Comparison of ENCODE assay signal across 15 cellular contexts in genomic region chr21:45801129-45801735, GRCh38.
A peak's percentile ranks its signal among the peaks of the same experiment; 100 is the strongest.
DNase-seq lines count a peak whose midpoint lies in the region; ATAC-seq lines count a peak whose summit lies in the region.
"Had no signal": no experiment of that assay in that cellular context is flagged by ENCODE, and none has a peak within 500 bp of the region (broad histone marks: within the 10 kb centered on the region; RNA-seq: fewer than 3 reads in every experiment).

No MANE protein-coding gene starts in this region.

- H3K36me3 ChIP-seq in neuronal stem cell (replicated peaks in 1 of 2; ENCODE audit: control insufficient read depth in 2 of 2, insufficient read depth in 2 of 2, low read length in 2 of 2), result no peaks in the 10 kb centered on the region
- H3K36me3 ChIP-seq: BE2C had no signal

- peak overlapping the region; percentile 33 for H4K91ac ChIP-seq in neuronal stem cell (ENCODE audit: low read depth, low read length, poor library complexity)

- peak overlapping the region; percentile 25 for H3K9ac ChIP-seq in neuronal stem cell (ENCODE audit: low read depth, low read length, poor library complexity)
- H3K9ac ChIP-seq: GM23248 had no signal

- H2BK12ac ChIP-seq in neuronal stem cell (ENCODE audit: low read length), result peak overlapping the region; percentile 51

- H3K79me1 ChIP-seq in neuronal stem cell (ENCODE audit: low read depth, low read length), result no peaks in the 10 kb centered on the region

- no peak overlapping the region for H3K27ac ChIP-seq in neuronal stem cell (replicated peaks; ENCODE audit: low read length)
- H3K27ac ChIP-seq: GM23248 had no signal

- no peak overlapping the region for H3K4me2 ChIP-seq in neuronal stem cell (ENCODE audit: insufficient read depth, low read length, poor library complexity, severe bottlenecking)

- no peak overlapping the region for H3K4me3 Mint-ChIP-seq in activated T-helper 2 cell treated with anti-CD3 and anti-CD28 coated beads, Interferon-gamma antibody, Interleukin-2, Interleukin-4, amounts not matched to agents 10 μg/mL and 5 μg/mL and 100 μg/mL, durations not matched to agents 14 hours and 24 hours and 36 hours (ENCODE audit: low read depth)
- H3K4me3 Mint-ChIP-seq: CD8-positive, alpha-beta memory T cell had no signal

- peaks cover 0 to 3% (median 2%) of the 10 kb centered on the region in 3 experiments for H3K27me3 ChIP-seq in neuronal stem cell (ENCODE audit: control insufficient read depth in 3 of 3, insufficient read depth in 3 of 3, low read depth in 1 of 3, low read length in 3 of 3)
- H3K27me3 ChIP-seq: BE2C had no signal

- H3K4me3 ChIP-seq in neuronal stem cell (ENCODE audit: low read length in 2 of 2), result no peak overlapping the region
- H3K4me3 ChIP-seq: GM12878, GM23248 had no signal

- H3K23ac ChIP-seq in neuronal stem cell (ENCODE audit: low read depth, low read length, poor library complexity), result peak overlapping the region; percentile 81

- H2BK15ac ChIP-seq in neuronal stem cell (ENCODE audit: low read length), result no peak overlapping the region

- no peak for ATAC-seq in activated naive CD4-positive, alpha-beta T cell treated with anti-CD3 and anti-CD28 coated beads, Interleukin-2, amount 50 U/mL, for 72 hours
- ATAC-seq in HG02840 (IDR thresholded peaks at IDR 0.05; ENCODE audit: low FRiP score, unreplicated experiment), result no peak
- ATAC-seq: GM12878, HCT116 had no signal

- H2AFZ ChIP-seq in neuronal stem cell (ENCODE audit: low read length), result no peak overlapping the region
- H2AFZ ChIP-seq: GM23248 had no signal

- H3K18ac ChIP-seq in neuronal stem cell (ENCODE audit: low read length), result peak overlapping the region; percentile 15

- H3K36me3 Mint-ChIP-seq in activated naive CD4-positive, alpha-beta T cell treated with anti-CD3 and anti-CD28 coated beads, Interleukin-2, amount 50 U/mL, for 72 hours, result no peaks in the 10 kb centered on the region
- H3K36me3 Mint-ChIP-seq in activated T-helper 2 cell treated with anti-CD3 and anti-CD28 coated beads, Interferon-gamma antibody, Interleukin-2, Interleukin-4, amounts not matched to agents 10 μg/mL and 5 μg/mL and 100 μg/mL, durations not matched to agents 14 hours and 24 hours and 36 hours (ENCODE audit: low read depth), result no peaks in the 10 kb centered on the region
- H3K36me3 Mint-ChIP-seq: CD8-positive, alpha-beta memory T cell had no signal

- H4K8ac ChIP-seq in neuronal stem cell (ENCODE audit: low read depth, low read length), result no peak overlapping the region

- H3K4me1 Mint-ChIP-seq in activated T-helper 2 cell treated with anti-CD3 and anti-CD28 coated beads, Interferon-gamma antibody, Interleukin-2, Interleukin-4, amounts not matched to agents 10 μg/mL and 5 μg/mL and 100 μg/mL, durations not matched to agents 14 hours and 24 hours and 36 hours (ENCODE audit: low read depth), result no peaks in the 10 kb centered on the region
- H3K4me1 Mint-ChIP-seq: CD8-positive, alpha-beta memory T cell had no signal

- H3K4me1 ChIP-seq in neuronal stem cell (ENCODE audit: control insufficient read depth in 2 of 2, insufficient read depth in 1 of 2, low read depth in 1 of 2, low read length in 2 of 2), result peaks cover 0 to 6% of the 10 kb centered on the region in 2 donors
- H3K4me1 ChIP-seq: BE2C had no signal

- no peak overlapping the region for H3K4ac ChIP-seq in neuronal stem cell (ENCODE audit: low read length)

- no peak overlapping the region for H2BK5ac ChIP-seq in neuronal stem cell (ENCODE audit: low read length)

- no peak for DNase-seq in activated naive CD4-positive, alpha-beta T cell treated with anti-CD3 and anti-CD28 coated beads, Interleukin-2, amount 50 U/mL, for 72 hours (ENCODE audit: low spot score in 2 of 2)
- no peak for DNase-seq in activated naive CD4-positive, alpha-beta T cell treated with Interleukin-2 at 50 U/mL for 16 hours
- DNase-seq in ecto neural progenitor cell (ENCODE audit: low spot score) (peak; percentile 34), neuronal stem cell (ENCODE audit: low spot score) (no peak), ureter (ENCODE audit: low spot score) (peak; percentile 29), NCI-H2081 treated with DMSO at 0.1 percent for 48 hours (lab: John Stamatoyannopoulos, UW) (no peak)
- no peak for DNase-seq in activated T-helper 2 cell treated with anti-CD3 and anti-CD28 coated beads, Interferon-gamma antibody, Interleukin-2, Interleukin-4, amounts not matched to agents 10 μg/mL and 5 μg/mL and 100 μg/mL, durations not matched to agents 14 hours and 24 hours and 36 hours (ENCODE audit: low spot score)
- DNase-seq: BE2C; CD8-positive, alpha-beta memory T cell; DMS 273 treated with DMSO at 0.1 percent for 48 hours; GM23248; IMR-90 had no signal

- H3K14ac ChIP-seq in neuronal stem cell (ENCODE audit: low read length), result no peak overlapping the region

- H2AK5ac ChIP-seq in neuronal stem cell (ENCODE audit: low read depth, low read length), result peak overlapping the region; percentile 36

- intact Hi-C loops in activated T-helper 2 cell treated with anti-CD3 and anti-CD28 coated beads, Interferon-gamma antibody, Interleukin-2, Interleukin-4, amounts not matched to agents 10 μg/mL and 5 μg/mL and 100 μg/mL, durations not matched to agents 14 hours and 24 hours and 36 hours (cut with micrococcal nuclease), result no loop called here

- WGBS in neuronal stem cell (ENCODE audit: extremely low coverage in 2 of 2, insufficient read length in 2 of 2, insufficient replicate concordance in 1 of 2), 2 donors, result no CpG with 5 or more reads among the region's 6 CpGs

- H3K9me3 ChIP-seq in neuronal stem cell (replicated peaks in 1 of 2; ENCODE audit: control insufficient read depth in 2 of 2, insufficient read depth in 1 of 2, low read depth in 1 of 2, low read length in 2 of 2), result peaks cover 0 to 4% of the 10 kb centered on the region in 2 donors
- H3K9me3 ChIP-seq: BE2C had no signal

- no peaks in the 10 kb centered on the region for H3K9me3 Mint-ChIP-seq in activated naive CD4-positive, alpha-beta T cell treated with anti-CD3 and anti-CD28 coated beads, Interleukin-2, amount 50 U/mL, for 72 hours
- H3K9me3 Mint-ChIP-seq in activated T-helper 2 cell treated with anti-CD3 and anti-CD28 coated beads, Interferon-gamma antibody, Interleukin-2, Interleukin-4, amounts not matched to agents 10 μg/mL and 5 μg/mL and 100 μg/mL, durations not matched to agents 14 hours and 24 hours and 36 hours, result no peaks in the 10 kb centered on the region
- H3K9me3 Mint-ChIP-seq: CD8-positive, alpha-beta memory T cell had no signal

- no peaks in the 10 kb centered on the region for H3K27me3 Mint-ChIP-seq in activated T-helper 2 cell treated with anti-CD3 and anti-CD28 coated beads, Interferon-gamma antibody, Interleukin-2, Interleukin-4, amounts not matched to agents 10 μg/mL and 5 μg/mL and 100 μg/mL, durations not matched to agents 14 hours and 24 hours and 36 hours (ENCODE audit: low read depth)

- no peak overlapping the region for H2BK120ac ChIP-seq in neuronal stem cell (ENCODE audit: low read depth, low read length)

- H3K27ac Mint-ChIP-seq in activated naive CD4-positive, alpha-beta T cell treated with anti-CD3 and anti-CD28 coated beads, Interleukin-2, amount 50 U/mL, for 72 hours, result peak overlapping the region; percentile 52 to 62
- H3K27ac Mint-ChIP-seq in activated T-helper 2 cell treated with anti-CD3 and anti-CD28 coated beads, Interferon-gamma antibody, Interleukin-2, Interleukin-4, amounts not matched to agents 10 μg/mL and 5 μg/mL and 100 μg/mL, durations not matched to agents 14 hours and 24 hours and 36 hours, result no peak overlapping the region

Comparison
In these comparisons a context has a peak if more than half of its experiments do, and no peak if none do; other contexts are left out.
1. DNase-seq: peak in ecto neural progenitor cell (single experiment) and ureter (single experiment); none in activated naive CD4-positive, alpha-beta T cell treated with anti-CD3 and anti-CD28 coated beads, Interleukin-2, amount 50 U/mL, for 72 hours (0 of 2), activated naive CD4-positive, alpha-beta T cell treated with Interleukin-2 at 50 U/mL for 16 hours (single experiment), neuronal stem cell (single experiment), NCI-H2081 treated with DMSO at 0.1 percent for 48 hours (single experiment) and activated T-helper 2 cell treated with anti-CD3 and anti-CD28 coated beads, Interferon-gamma antibody, Interleukin-2, Interleukin-4, amounts not matched to agents 10 μg/mL and 5 μg/mL and 100 μg/mL, durations not matched to agents 14 hours and 24 hours and 36 hours (single experiment).